ENCODE assay signal across 15 cellular contexts in genomic region chr5:72410896-72411295, GRCh38.
"Had no signal": no experiment of that assay in that cellular context is flagged by ENCODE, and none has a peak within 500 bp of the region (broad histone marks: within the 10 kb centered on the region; RNA-seq: fewer than 3 reads in every experiment).

No MANE protein-coding gene starts in this region.

- H3K4me1 Mint-ChIP-seq: activated naive CD4-positive, alpha-beta T cell treated with anti-CD3 and anti-CD28 coated beads, Interleukin-2, amount 50 U/mL, for 24 hours; naive thymus-derived CD4-positive, alpha-beta T cell had no signal

- H3K4me3 Mint-ChIP-seq: activated naive CD4-positive, alpha-beta T cell treated with anti-CD3 and anti-CD28 coated beads, Interleukin-2, amount 50 U/mL, for 24 hours; naive thymus-derived CD4-positive, alpha-beta T cell had no signal

- ATAC-seq: activated CD4-positive, CD25-positive, alpha-beta regulatory T cell treated with anti-CD3 and anti-CD28 coated beads, Interleukin-2, amount 50 U/mL, for 24 hours; left cardiac atrium; naive thymus-derived CD4-positive, alpha-beta T cell; psoas muscle; right lobe of liver had no signal

- DNase-seq: activated T-cell treated with anti-CD3 and anti-CD28 coated beads, Interleukin-2, amount 50 U/mL, for 1 hour; anterior cingulate cortex; effector CD8-positive, alpha-beta T cell; hypothalamus; left cardiac atrium; midbrain; naive thymus-derived CD4-positive, alpha-beta T cell; nucleus accumbens; psoas muscle; right lobe of liver; stimulated activated CD4-positive, alpha-beta T cell treated with anti-CD3 and anti-CD28 coated beads, Interleukin-2, amount 100 ng/mL, for 24 hours; stimulated activated naive CD4-positive, alpha-beta T cell; upper lobe of left lung had no signal

- H3K27ac Mint-ChIP-seq: activated naive CD4-positive, alpha-beta T cell treated with anti-CD3 and anti-CD28 coated beads, Interleukin-2, amount 50 U/mL, for 24 hours; naive thymus-derived CD4-positive, alpha-beta T cell had no signal

- H3K36me3 Mint-ChIP-seq: activated naive CD4-positive, alpha-beta T cell treated with anti-CD3 and anti-CD28 coated beads, Interleukin-2, amount 50 U/mL, for 24 hours; naive thymus-derived CD4-positive, alpha-beta T cell had no signal

- H3K9me3 Mint-ChIP-seq: activated naive CD4-positive, alpha-beta T cell treated with anti-CD3 and anti-CD28 coated beads, Interleukin-2, amount 50 U/mL, for 24 hours had no signal
